12 cellular contexts compared by ENCODE assay signal in the genomic region with DNA sequence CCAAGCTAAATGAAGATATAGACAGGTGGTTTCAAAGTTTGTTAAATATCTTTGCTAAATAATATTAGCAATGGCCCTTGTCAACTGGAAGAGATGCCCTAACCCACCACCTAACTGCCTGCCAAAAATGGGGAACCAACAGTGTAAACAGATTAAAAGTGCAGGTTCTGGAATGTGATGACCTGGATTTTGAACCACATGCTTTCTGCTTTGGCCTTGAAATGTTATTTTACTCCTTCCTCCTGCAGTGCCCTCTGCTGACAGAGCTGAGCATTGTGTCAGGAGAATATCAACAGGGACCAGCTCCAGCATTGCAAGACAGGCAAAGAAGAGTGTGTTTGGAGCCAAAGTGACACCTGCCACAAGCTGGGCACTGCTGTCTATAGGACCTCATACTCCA.
DNase-seq lines count a peak whose midpoint lies in the region; ATAC-seq and TF ChIP-seq lines count a peak whose summit lies in the region.
"Had no signal": no experiment of that assay in that cellular context is flagged by ENCODE, and none has a peak within 500 bp of the region (broad histone marks: within the 10 kb centered on the region; RNA-seq: fewer than 3 reads in every experiment).

No MANE protein-coding gene starts in this region.

- in situ Hi-C loops in mammary epithelial cell (cut with MboI; ENCODE audit: low sequenced_read_pairs in 2 of 2) = no loop called here

- H3K27me3 Mint-ChIP-seq in osteocyte (ENCODE audit: unreplicated experiment) = no peaks in the 10 kb centered on the region

- H3K79me2 ChIP-seq in mammary epithelial cell (ENCODE audit: insufficient read depth, low read length) = no peaks in the 10 kb centered on the region

- CTCF ChIA-PET in mammary epithelial cell (lab: Charles Lee; ENCODE audit: low non-redundant PET) = no interaction called here

- peak; percentile 41; the same call in 1 of the 2 replicates for TF ChIP-seq CTCF in LNCaP clone FGC (IDR thresholded peaks at IDR 0.05; ENCODE audit: control insufficient read depth, extremely low read depth, insufficient read depth)
- peak; percentile 30 to 51 for TF ChIP-seq CTCF in mammary epithelial cell (conservative IDR thresholded peaks at IDR 0.05 in 1 of 2, IDR thresholded peaks at IDR 0.05 in 1 of 2; ENCODE audit: extremely low read depth in 1 of 2, insufficient read depth in 1 of 2, low read depth in 1 of 2, low read length in 2 of 2)
- peak; percentile 21 for TF ChIP-seq CTCF in osteocyte (IDR thresholded peaks at IDR 0.05)

- H2AFZ ChIP-seq in mammary epithelial cell (ENCODE audit: low read depth, low read length) = no peak overlapping the region

- H3K9me3 Mint-ChIP-seq in osteocyte (ENCODE audit: unreplicated experiment) = peaks cover 22% of the 10 kb centered on the region

- no TSS peak for BruUV-seq in mammary epithelial cell (replicated peaks; lab: Mats Ljungman, UMichigan)

- peak overlapping the region; percentile 99 for H3K27ac ChIP-seq in mammary epithelial cell (ENCODE audit: insufficient read depth, low read depth, low read length)
- H3K27ac ChIP-seq: SJSA1 had no signal

- no peak overlapping the region for H3K27ac Mint-ChIP-seq in osteocyte (ENCODE audit: unreplicated experiment)
- H3K27ac Mint-ChIP-seq: CD4-positive, CD25-positive, alpha-beta regulatory T cell; nephron had no signal

- H3K27me3 ChIP-seq in mammary epithelial cell (ENCODE audit: insufficient read depth, low read length) = no peaks in the 10 kb centered on the region
- H3K27me3 ChIP-seq: SJSA1 had no signal

- ATAC-seq in HG02588 (IDR thresholded peaks at IDR 0.05; ENCODE audit: unreplicated experiment) (no peak), HG03460 (IDR thresholded peaks at IDR 0.05; ENCODE audit: unreplicated experiment) (no peak)

- H3K36me3 ChIP-seq in mammary epithelial cell (ENCODE audit: insufficient read depth, low read length) = no peaks in the 10 kb centered on the region
- H3K36me3 ChIP-seq: SJSA1 had no signal

- no peak overlapping the region for H3K4me2 ChIP-seq in mammary epithelial cell (ENCODE audit: insufficient read depth, low read depth, low read length)

- DNase-seq in activated CD4-positive, alpha-beta T cell treated with anti-CD3 and anti-CD28 coated beads for 48 hours = peak; percentile 14
- no peak for DNase-seq in activated CD4-positive, alpha-beta T cell treated with anti-CD3 and anti-CD28 coated beads for 1 hour
- DNase-seq in LNCaP clone FGC (ENCODE audit: low read depth) (no peak), mammary epithelial cell (no peak), osteocyte (ENCODE audit: extremely low spot score, unreplicated experiment) (no peak), AG08396 (ENCODE audit: low spot score) (no peak)
- DNase-seq: NCI-H1105 had no signal

- H4K20me1 ChIP-seq in mammary epithelial cell (ENCODE audit: insufficient read depth, low read length) = no peaks in the 10 kb centered on the region

- H3K9ac ChIP-seq in mammary epithelial cell (ENCODE audit: insufficient read depth, low read length) = no peak overlapping the region

- peaks cover 29% of the 10 kb centered on the region for H3K4me1 Mint-ChIP-seq in osteocyte (ENCODE audit: unreplicated experiment)

- no peak overlapping the region for H3K4me3 ChIP-seq in LNCaP clone FGC (ENCODE audit: low read depth, low read length)
- no peak overlapping the region for H3K4me3 ChIP-seq in mammary epithelial cell (replicated peaks in 1 of 3; ENCODE audit: insufficient read depth in 1 of 3, low read depth in 2 of 3, low read length in 3 of 3)
- H3K4me3 ChIP-seq: SJSA1 had no signal

- peaks cover 21% of the 10 kb centered on the region for H3K4me1 ChIP-seq in mammary epithelial cell (ENCODE audit: insufficient read depth, low read length)

- dilution Hi-C loops in mammary epithelial cell (cut with HindIII; ENCODE audit: low sequenced_read_pairs) = no loop called here

- intact Hi-C loops in mammary epithelial cell (cut with micrococcal nuclease) = loop anchor here (5.0 kb wide), 1 partner anchor 917 kb away; a partner anchor contains a TSS

- peaks cover 22% of the 10 kb centered on the region for H3K9me3 ChIP-seq in mammary epithelial cell (replicated peaks; ENCODE audit: insufficient read depth, low read length)

- peaks cover 2% of the 10 kb centered on the region for H3K36me3 Mint-ChIP-seq in osteocyte (ENCODE audit: unreplicated experiment)
- H3K36me3 Mint-ChIP-seq: CD4-positive, CD25-positive, alpha-beta regulatory T cell had no signal

- H3K4me3 Mint-ChIP-seq in osteocyte (ENCODE audit: unreplicated experiment) = no peak overlapping the region
- H3K4me3 Mint-ChIP-seq: CD4-positive, CD25-positive, alpha-beta regulatory T cell; nephron had no signal
